Comparison of ENCODE assay signal across 13 cellular contexts in the genomic region with DNA sequence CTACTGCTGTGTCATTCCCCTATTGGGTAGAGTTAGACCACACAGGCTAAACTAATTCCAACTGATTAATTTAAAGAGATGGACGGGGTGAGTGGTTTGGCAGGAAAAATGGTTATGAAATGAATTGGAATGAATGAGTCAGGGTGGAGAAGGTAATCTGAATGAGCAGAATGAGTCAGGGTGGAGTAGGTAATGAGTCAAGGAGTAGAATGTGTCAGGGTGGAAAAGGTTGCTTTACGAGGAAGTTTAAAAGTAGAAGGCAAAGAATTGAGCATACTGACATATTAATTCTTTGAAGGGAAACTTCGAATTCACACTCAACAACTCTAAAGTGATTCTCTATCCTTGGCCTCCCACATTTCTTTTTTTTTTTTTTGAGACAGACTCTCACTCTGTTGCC. TPM values are rescaled to one million over a fixed set of nuclear protein-coding genes. Genes with fewer than 3 reads are reported as not detected.
DNase-seq lines count a peak whose midpoint lies in the region; ATAC-seq, FAIRE-seq and TF ChIP-seq lines count a peak whose summit lies in the region.
"Had no signal": no experiment of that assay in that cellular context is flagged by ENCODE, and none has a peak within 500 bp of the region (broad histone marks: within the 10 kb centered on the region; RNA-seq: fewer than 3 reads in every experiment).

No MANE protein-coding gene starts in this region.

- no peak overlapping the region for H3K9ac ChIP-seq in trophoblast cell (ENCODE audit: low read length)

- no peak overlapping the region for H3K23ac ChIP-seq in trophoblast cell (ENCODE audit: low read length)

- no peak overlapping the region for H2AFZ ChIP-seq in trophoblast cell (ENCODE audit: insufficient read depth, low read length, poor library complexity)

- no peak for ATAC-seq in CD4-positive, alpha-beta T cell (ENCODE audit: poor library complexity)
- ATAC-seq: Right ventricle myocardium inferior had no signal

- H2BK5ac ChIP-seq in trophoblast cell (ENCODE audit: low read depth, low read length, poor library complexity) = no peak overlapping the region

- peaks cover 25% of the 10 kb centered on the region for H3K27me3 Mint-ChIP-seq in CD4-positive, alpha-beta T cell
- no peaks in the 10 kb centered on the region for H3K27me3 Mint-ChIP-seq in Caco-2 (ENCODE audit: insufficient read depth, unreplicated experiment)

- H3K79me1 ChIP-seq in trophoblast cell (ENCODE audit: low read length) = no peaks in the 10 kb centered on the region

- no peak overlapping the region for H3K18ac ChIP-seq in trophoblast cell (ENCODE audit: low read length)

- BruUV-seq in Caco-2 (replicated peaks; lab: Mats Ljungman, UMichigan) = no TSS peak

- H4K91ac ChIP-seq in trophoblast cell (ENCODE audit: low read depth, low read length) = no peak overlapping the region

- no peak for TF ChIP-seq CTCF in bronchial epithelial cell (IDR thresholded peaks at IDR 0.05; ENCODE audit: insufficient read depth, low read length, severe bottlenecking)
- TF ChIP-seq CTCF in CD4-positive, alpha-beta T cell (IDR thresholded peaks at IDR 0.05) = no peak
- no peak for TF ChIP-seq CTCF in Caco-2 (IDR thresholded peaks at IDR 0.05; ENCODE audit: insufficient read depth in 1 of 2, low read depth in 1 of 2, low read length in 1 of 2, severe bottlenecking in 1 of 2, unreplicated experiment in 1 of 2)

- H2AK5ac ChIP-seq in trophoblast cell (ENCODE audit: low read length) = no peak overlapping the region

- no peak overlapping the region for H3K4me2 ChIP-seq in trophoblast cell (ENCODE audit: low read length)

- H3K36me3 Mint-ChIP-seq in CD4-positive, alpha-beta T cell (ENCODE audit: low read depth) = peaks cover 9% of the 10 kb centered on the region
- H3K36me3 Mint-ChIP-seq in Caco-2 (ENCODE audit: insufficient read depth, unreplicated experiment) = peaks cover 9% of the 10 kb centered on the region

- no peak overlapping the region for H3K4ac ChIP-seq in trophoblast cell (ENCODE audit: low read depth, low read length)

- H3K79me2 ChIP-seq in trophoblast cell (ENCODE audit: control insufficient read depth, insufficient read depth, low read length, poor library complexity) = no peaks in the 10 kb centered on the region

- H3K9me3 Mint-ChIP-seq in CD4-positive, alpha-beta T cell = peaks cover 6% of the 10 kb centered on the region
- H3K9me3 Mint-ChIP-seq in Caco-2 (ENCODE audit: unreplicated experiment) = peaks cover 10% of the 10 kb centered on the region
- H3K9me3 Mint-ChIP-seq: neural crest cell had no signal

- H3K27me3 ChIP-seq in bronchial epithelial cell (ENCODE audit: control insufficient read depth, insufficient read depth, low read length) = no peaks in the 10 kb centered on the region
- H3K27me3 ChIP-seq in trophoblast cell (ENCODE audit: insufficient read depth, low read length) = no peaks in the 10 kb centered on the region
- H3K27me3 ChIP-seq in CD4-positive, alpha-beta T cell (ENCODE audit: control insufficient read depth, insufficient read depth, low read length) = no peaks in the 10 kb centered on the region
- no peaks in the 10 kb centered on the region for H3K27me3 ChIP-seq in Caco-2 (replicated peaks; ENCODE audit: control insufficient read depth, insufficient read depth, low read length)

- DNase-seq in ELR (ENCODE audit: low read depth) (peak; percentile 96), M059J (ENCODE audit: low read depth) (peak; percentile 96), bronchial epithelial cell (ENCODE audit: low read depth) (peak; percentile 97), trophoblast cell (peak; percentile 24 to 86), NCI-H510A (lab: John Stamatoyannopoulos, UW) (no peak), HuH-7 (ENCODE audit: low spot score) (no peak), Caco-2 (no peak)
- no peak for DNase-seq in CD4-positive, alpha-beta T cell
- DNase-seq: activated B cell treated with CpG ODN at 0.5 μM for 24 hours, KG1 had no signal

- peaks cover 8% of the 10 kb centered on the region for H3K9me3 ChIP-seq in trophoblast cell (ENCODE audit: insufficient read depth, low read depth, low read length)
- peaks cover 15% of the 10 kb centered on the region for H3K9me3 ChIP-seq in CD4-positive, alpha-beta T cell (ENCODE audit: control insufficient read depth, low read length)
- H3K9me3 ChIP-seq in Caco-2 = no peaks in the 10 kb centered on the region; the same call in 1 of the 2 replicates

- CTCF ChIA-PET in CD4-positive, alpha-beta T cell (lab: Charles Lee) = interaction anchor here (0.8 kb wide), 1 partner anchor 15 kb away, joined by 3 read pairs; no protein-coding TSS in a partner anchor
- CTCF ChIA-PET in Caco-2 (lab: Charles Lee) = no interaction called here

- H2BK12ac ChIP-seq in trophoblast cell (ENCODE audit: low read length) = no peak overlapping the region

- H3K36me3 ChIP-seq in bronchial epithelial cell (ENCODE audit: control insufficient read depth, insufficient read depth, low read length) (no peaks in the 10 kb centered on the region), trophoblast cell (ENCODE audit: control insufficient read depth in 1 of 2, insufficient read depth in 2 of 2, low read length in 2 of 2) (no peaks in the 10 kb centered on the region), Caco-2 (ENCODE audit: control insufficient read depth, insufficient read depth, low read length) (no peaks in the 10 kb centered on the region)

- H2BK120ac ChIP-seq in trophoblast cell (ENCODE audit: insufficient read depth, low read length, poor library complexity) = no peak overlapping the region

- WGBS in trophoblast cell (ENCODE audit: extremely low coverage, insufficient coverage, insufficient read length) = 100% methylated on average over 1 of the region's 3 CpGs

- POLR2A ChIA-PET in CD4-positive, alpha-beta T cell (lab: Charles Lee) = no interaction called here
- POLR2A ChIA-PET in Caco-2 (lab: Charles Lee) = no interaction called here

- intact Hi-C loops in CD4-positive, alpha-beta T cell (cut with DNase I, micrococcal nuclease) = no loop called here
- intact Hi-C loops in Caco-2 (cut with micrococcal nuclease; ENCODE audit: unreplicated experiment) = no loop called here

- no peak overlapping the region for H4K12ac ChIP-seq in trophoblast cell (ENCODE audit: low read depth, low read length)

- no peak overlapping the region for H3K27ac Mint-ChIP-seq in CD4-positive, alpha-beta T cell
- H3K27ac Mint-ChIP-seq in Caco-2 (ENCODE audit: unreplicated experiment) = no peak overlapping the region
- H3K27ac Mint-ChIP-seq: activated B cell treated with CpG ODN at 0.5 μM for 24 hours; activated naive CD4-positive, alpha-beta T cell treated with anti-CD3 and anti-CD28 coated beads, Interleukin-2, amount 50 U/mL, for 24 hours had no signal

- no peaks in the 10 kb centered on the region for H3K4me1 Mint-ChIP-seq in CD4-positive, alpha-beta T cell (ENCODE audit: low read depth)
- H3K4me1 Mint-ChIP-seq in Caco-2 (ENCODE audit: low read depth, unreplicated experiment) = no peaks in the 10 kb centered on the region
- H3K4me1 Mint-ChIP-seq: activated B cell treated with CpG ODN at 0.5 μM for 24 hours; activated naive CD4-positive, alpha-beta T cell treated with anti-CD3 and anti-CD28 coated beads, Interleukin-2, amount 50 U/mL, for 24 hours; neural crest cell had no signal

- no peak overlapping the region for H3K27ac ChIP-seq in trophoblast cell (ENCODE audit: low read depth, low read length)
- H3K27ac ChIP-seq in CD4-positive, alpha-beta T cell (ENCODE audit: low read depth, low read length) = no peak overlapping the region

- no peak overlapping the region for H3K14ac ChIP-seq in trophoblast cell (ENCODE audit: low read length)

- no peak overlapping the region for H3K4me3 ChIP-seq in bronchial epithelial cell (ENCODE audit: low read depth, low read length)
- H3K4me3 ChIP-seq in trophoblast cell (ENCODE audit: low read depth, low read length) = no peak overlapping the region
- H3K4me3 ChIP-seq in Caco-2 (ENCODE audit: low read depth, low read length) = no peak overlapping the region

- H3K4me1 ChIP-seq in trophoblast cell (ENCODE audit: control insufficient read depth in 1 of 2, insufficient read depth in 2 of 2, low read length in 2 of 2) (no peaks in the 10 kb centered on the region), Caco-2 (no peaks in the 10 kb centered on the region)

- H3K4me3 Mint-ChIP-seq in CD4-positive, alpha-beta T cell = no peak overlapping the region
- no peak overlapping the region for H3K4me3 Mint-ChIP-seq in Caco-2 (ENCODE audit: unreplicated experiment)
- H3K4me3 Mint-ChIP-seq: activated B cell treated with CpG ODN at 0.5 μM for 24 hours; activated naive CD4-positive, alpha-beta T cell treated with anti-CD3 and anti-CD28 coated beads, Interleukin-2, amount 50 U/mL, for 24 hours; neural crest cell had no signal

- FAIRE-seq in bronchial epithelial cell (lab: Jason Lieb, UNC) = peak; percentile 18

- no peak overlapping the region for H4K8ac ChIP-seq in trophoblast cell (ENCODE audit: low read depth, low read length)

RNA-seq across cellular contexts. Expression of a gene that starts 12.7 kb away (rescaled TPM):
- total RNA-seq in M059J (2014; rRNA removed; shearing (Covaris generic)) = 12.7 and 19.0 TPM in 2 replicates
- 47.7 and 48.7 TPM in 2 replicates for total RNA-seq in bronchial epithelial cell
- polyA plus RNA-seq in trophoblast cell (2013) = 24.2 and 25.1 TPM in 2 replicates
- total RNA-seq in CD4-positive, alpha-beta T cell = 10 to 100 TPM; 42.0 to 42.1 TPM
- 35.5 and 38.4 TPM in 2 replicates for total RNA-seq in Caco-2 (2022)

RNA-seq across cellular contexts. Expression of a gene that starts 24.0 kb away (rescaled TPM):
- total RNA-seq in M059J (2014; rRNA removed; shearing (Covaris generic)) = 13.3 and 19.0 TPM in 2 replicates
- total RNA-seq in bronchial epithelial cell (46.2 and 64.0 TPM in 2 replicates), Caco-2 (2022) (23.7 and 27.4 TPM in 2 replicates)
- polyA plus RNA-seq in trophoblast cell (2013) = 34.5 and 34.6 TPM in 2 replicates
- 10 to 100 TPM; 45.1 to 46.2 TPM for total RNA-seq in CD4-positive, alpha-beta T cell

RNA-seq across cellular contexts. Expression of a gene that starts 58.6 kb away (rescaled TPM):
- total RNA-seq in M059J (2014; rRNA removed; shearing (Covaris generic)) = 4.2 and 8.9 TPM in 2 replicates
- total RNA-seq in bronchial epithelial cell (17.6 and 19.2 TPM in 2 replicates), Caco-2 (2022) (4.6 and 6.6 TPM in 2 replicates)
- 8.0 and 8.2 TPM in 2 replicates for polyA plus RNA-seq in trophoblast cell (2013)
- total RNA-seq in CD4-positive, alpha-beta T cell = 10 to 100 TPM; 14.9 to 15.3 TPM

Comparison
In these comparisons a context has a peak if more than half of its experiments do, and no peak if none do; other contexts are left out.
1. DNase-seq: peak in ELR (single experiment), M059J (single experiment), bronchial epithelial cell (single experiment) and trophoblast cell (2 of 2); none in CD4-positive, alpha-beta T cell (0 of 10), NCI-H510A (single experiment), HuH-7 (single experiment) and Caco-2 (0 of 2).